Comparison of ENCODE assay signal across 9 cellular contexts in genomic region chr2:216687646-216688045, GRCh38. TPM values are rescaled to one million over a fixed set of nuclear protein-coding genes. Genes with fewer than 3 reads are reported as not detected.
DNase-seq lines count a peak whose midpoint lies in the region; ATAC-seq and TF ChIP-seq lines count a peak whose summit lies in the region.
"Had no signal": no experiment of that assay in that cellular context is flagged by ENCODE, and none has a peak within 500 bp of the region (broad histone marks: within the 10 kb centered on the region; RNA-seq: fewer than 3 reads in every experiment).

No MANE protein-coding gene starts in this region.

- TF ChIP-seq CTCF in AG10803 (conservative IDR thresholded peaks at IDR 0.05; ENCODE audit: low read length) (peak; percentile 32), GM12875 (IDR thresholded peaks at IDR 0.05; ENCODE audit: borderline replicate concordance, insufficient read depth, low read depth, low read length) (peak; percentile 66)

- DNase-seq in AG10803 (ENCODE audit: low read depth) (no peak), iPS-NIHi7 (ENCODE audit: extremely low spot score) (peak; percentile 81), islet precursor cell (no peak), SK-N-DZ (ENCODE audit: low spot score) (no peak)
- DNase-seq in activated CD8-positive, alpha-beta memory T cell treated with anti-CD3 and anti-CD28 coated beads for 24 hours: peak; percentile 71
- DNase-seq: stimulated activated CD4-positive, alpha-beta T cell treated with anti-CD3 and anti-CD28 coated beads, Interleukin-4, amount 100 ng/mL, for 4 hours had no signal

- ATAC-seq in HG02798 (IDR thresholded peaks at IDR 0.05; ENCODE audit: poor library complexity, unreplicated experiment) (no peak), HG02938 (IDR thresholded peaks at IDR 0.05; ENCODE audit: unreplicated experiment) (no peak)

- no peak overlapping the region for H3K4me3 ChIP-seq in AG10803 (ENCODE audit: low read length)
- no peak overlapping the region for H3K4me3 ChIP-seq in GM12875 (ENCODE audit: low read depth, low read length)

RNA-seq across cellular contexts. Expression of gene IGFBP5, which starts 7.7 kb away (rescaled TPM):
- polyA plus RNA-seq in SK-N-DZ (2014; cell fraction: cytosol; rRNA removed): 9.5 and 10.0 TPM in 2 replicates
- 5.3 and 7.3 TPM in 2 replicates for polyA plus RNA-seq in SK-N-DZ (2014; cell fraction: nucleus; rRNA removed)

RNA-seq across cellular contexts. Expression of gene IGFBP2, which starts 54.4 kb away (rescaled TPM):
- polyA plus RNA-seq in SK-N-DZ (2014; cell fraction: cytosol; rRNA removed): 208 and 228 TPM in 2 replicates
- polyA plus RNA-seq in SK-N-DZ (2014; cell fraction: nucleus; rRNA removed): 86.9 and 130 TPM in 2 replicates

Comparison
In these comparisons a context has a peak if more than half of its experiments do, and no peak if none do; other contexts are left out.
1. DNase-seq: peak in activated CD8-positive, alpha-beta memory T cell treated with anti-CD3 and anti-CD28 coated beads for 24 hours (single experiment) and iPS-NIHi7 (single experiment); none in AG10803 (single experiment), islet precursor cell (single experiment) and SK-N-DZ (single experiment).